In the genomic region with DNA sequence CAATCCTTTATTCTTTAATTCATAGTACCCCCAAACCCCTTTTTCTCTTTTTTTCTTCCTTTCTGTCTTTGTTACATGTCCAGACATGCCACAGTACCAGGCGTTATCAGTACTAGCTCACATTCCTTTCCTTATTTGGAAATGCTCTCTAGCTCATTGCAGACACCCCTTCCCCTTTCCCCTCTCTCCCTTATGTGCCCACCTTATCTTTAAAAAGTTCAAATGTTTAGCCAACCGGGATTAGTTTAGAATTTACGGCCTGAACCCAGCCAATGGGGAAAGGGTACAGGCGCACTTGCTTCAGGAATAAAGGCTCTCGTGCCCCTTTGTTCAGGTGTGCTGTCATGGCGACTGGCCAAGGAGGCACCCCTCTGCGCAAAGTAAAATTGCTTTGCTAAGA, we compare ENCODE assay signal across 1 cellular context.
TF ChIP-seq lines count a peak whose summit lies in the region.

No MANE protein-coding gene starts in this region.

TF ChIP-seq in H1, 55 proteins besides CTCF, POLR2A, EP300 and RAD21:
- TF ChIP-seq SUZ12 (IDR thresholded peaks at IDR 0.05; ENCODE audit: low read length) (no peak), SP1 (IDR thresholded peaks at IDR 0.05; ENCODE audit: low read depth, low read length) (no peak), CEBPB (IDR thresholded peaks at IDR 0.05; ENCODE audit: low read depth, low read length) (no peak), SRF (IDR thresholded peaks at IDR 0.05; ENCODE audit: low read depth, low read length) (peak; percentile 97), NANOG (IDR thresholded peaks at IDR 0.05; ENCODE audit: insufficient read depth, low read depth, low read length, poor library complexity, severe bottlenecking) (no peak), ASH2L (IDR thresholded peaks at IDR 0.05; ENCODE audit: low read length) (no peak), TAF1 (IDR thresholded peaks at IDR 0.05; ENCODE audit: low read depth, low read length) (peak; percentile 45; the same call in 1 of the 2 replicates), TAF7 (optimal IDR thresholded peaks at IDR 0.05; ENCODE audit: borderline replicate concordance, low read depth, low read length) (no peak), SIRT6 (IDR thresholded peaks at IDR 0.05; ENCODE audit: low read length) (no peak), BRCA1 (IDR thresholded peaks at IDR 0.05; ENCODE audit: low read depth, low read length) (no peak), CHD1 (IDR thresholded peaks at IDR 0.05; ENCODE audit: low read depth, low read length) (no peak), POLR2AphosphoS5 (IDR thresholded peaks at IDR 0.05; ENCODE audit: low read depth, low read length) (no peak), MAFK (IDR thresholded peaks at IDR 0.05; ENCODE audit: low read depth, low read length) (peak; percentile 33; the same call in 1 of the 2 replicates), YY1 (IDR thresholded peaks at IDR 0.05; ENCODE audit: low read depth, low read length) (peak; percentile 63; the same call in 1 of the 2 replicates), TEAD4 (IDR thresholded peaks at IDR 0.05; ENCODE audit: low read depth, low read length) (peak; percentile 41; the same call in 1 of the 2 replicates)
- TF ChIP-seq, protein P1, sequence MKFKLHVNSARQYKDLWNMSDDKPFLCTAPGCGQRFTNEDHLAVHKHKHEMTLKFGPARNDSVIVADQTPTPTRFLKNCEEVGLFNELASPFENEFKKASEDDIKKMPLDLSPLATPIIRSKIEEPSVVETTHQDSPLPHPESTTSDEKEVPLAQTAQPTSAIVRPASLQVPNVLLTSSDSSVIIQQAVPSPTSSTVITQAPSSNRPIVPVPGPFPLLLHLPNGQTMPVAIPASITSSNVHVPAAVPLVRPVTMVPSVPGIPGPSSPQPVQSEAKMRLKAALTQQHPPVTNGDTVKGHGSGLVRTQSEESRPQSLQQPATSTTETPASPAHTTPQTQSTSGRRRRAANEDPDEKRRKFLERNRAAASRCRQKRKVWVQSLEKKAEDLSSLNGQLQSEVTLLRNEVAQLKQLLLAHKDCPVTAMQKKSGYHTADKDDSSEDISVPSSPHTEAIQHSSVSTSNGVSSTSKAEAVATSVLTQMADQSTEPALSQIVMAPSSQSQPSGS (IDR thresholded peaks at IDR 0.05; ENCODE audit: low read length) = no peak
- TF ChIP-seq, protein P2, sequence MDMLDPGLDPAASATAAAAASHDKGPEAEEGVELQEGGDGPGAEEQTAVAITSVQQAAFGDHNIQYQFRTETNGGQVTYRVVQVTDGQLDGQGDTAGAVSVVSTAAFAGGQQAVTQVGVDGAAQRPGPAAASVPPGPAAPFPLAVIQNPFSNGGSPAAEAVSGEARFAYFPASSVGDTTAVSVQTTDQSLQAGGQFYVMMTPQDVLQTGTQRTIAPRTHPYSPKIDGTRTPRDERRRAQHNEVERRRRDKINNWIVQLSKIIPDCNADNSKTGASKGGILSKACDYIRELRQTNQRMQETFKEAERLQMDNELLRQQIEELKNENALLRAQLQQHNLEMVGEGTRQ (IDR thresholded peaks at IDR 0.05; ENCODE audit: low read length) = no peak
